1 cellular context compared by ENCODE assay signal in genomic region chr2:152335016-152335850, GRCh38.
A peak's percentile ranks its signal among the peaks of the same experiment; 100 is the strongest.
TF ChIP-seq lines count a peak whose summit lies in the region.

Gene FMNL2, plus strand, starts transcription at chr2:152335174.

TF ChIP-seq in HepG2, 621 proteins besides CTCF, POLR2A, EP300 and RAD21 (continued from another document and continues in another):
- TF ChIP-seq THAP8 (CRISPR knock-in tag; IDR thresholded peaks at IDR 0.05; ENCODE audit: borderline replicate concordance): no peak
- no peak for TF ChIP-seq TBP (CRISPR knock-in tag; IDR thresholded peaks at IDR 0.05)
- TF ChIP-seq DNMT1 (CRISPR knock-in tag; IDR thresholded peaks at IDR 0.05): peak; percentile 61; the same call in 1 of the 2 replicates
- no peak; the same call in 1 of the 2 replicates for TF ChIP-seq DZIP1 (CRISPR knock-in tag; IDR thresholded peaks at IDR 0.05)
- TF ChIP-seq POGK (CRISPR knock-in tag; conservative IDR thresholded peaks at IDR 0.05): peak; percentile 96
- TF ChIP-seq ZNF761 (CRISPR knock-in tag; conservative IDR thresholded peaks at IDR 0.05): peak; percentile 24; the same call in 1 of the 2 replicates
- TF ChIP-seq ZGPAT (CRISPR knock-in tag; IDR thresholded peaks at IDR 0.05): peak; percentile 95
- 0 out of 2 replicates have a peak, but pooled peaks have one; percentile 90 for TF ChIP-seq HOXD1 (CRISPR knock-in tag; IDR thresholded peaks at IDR 0.05)
- TF ChIP-seq ZNF205 (CRISPR knock-in tag; IDR thresholded peaks at IDR 0.05): peak; percentile 90
- 0 out of 2 replicates have a peak, but pooled peaks have one; percentile 80 for TF ChIP-seq ZNF124 (CRISPR knock-in tag; IDR thresholded peaks at IDR 0.05)
- TF ChIP-seq BCL3 (CRISPR knock-in tag; IDR thresholded peaks at IDR 0.05): peak; percentile 97
- no peak for TF ChIP-seq ZNF446 (CRISPR knock-in tag; IDR thresholded peaks at IDR 0.05)
- TF ChIP-seq HNRNPK (IDR thresholded peaks at IDR 0.05; ENCODE audit: low read depth, low read length, poor library complexity, severe bottlenecking): peak; percentile 57
- no peak for TF ChIP-seq THAP9 (CRISPR knock-in tag; IDR thresholded peaks at IDR 0.05; ENCODE audit: borderline replicate concordance)
- peak; percentile 95 for TF ChIP-seq PHF5A (CRISPR knock-in tag; IDR thresholded peaks at IDR 0.05; ENCODE audit: low read depth, unreplicated experiment)
- no peak for TF ChIP-seq RORA (CRISPR knock-in tag; IDR thresholded peaks at IDR 0.05)
- TF ChIP-seq RAD51 (IDR thresholded peaks at IDR 0.05; ENCODE audit: borderline replicate concordance): no peak
- no peak for TF ChIP-seq FOXJ3 (CRISPR knock-in tag; IDR thresholded peaks at IDR 0.05; ENCODE audit: borderline replicate concordance)
- no peak for TF ChIP-seq MTERF4 (CRISPR knock-in tag; IDR thresholded peaks at IDR 0.05)
- TF ChIP-seq TP53 (CRISPR knock-in tag; conservative IDR thresholded peaks at IDR 0.05): no peak
- TF ChIP-seq DMAP1 (CRISPR knock-in tag; IDR thresholded peaks at IDR 0.05): peak; percentile 71
- TF ChIP-seq RXRB (CRISPR knock-in tag; IDR thresholded peaks at IDR 0.05; ENCODE audit: borderline replicate concordance): peak; percentile 69
- peak; percentile 49; the same call in 1 of the 2 replicates for TF ChIP-seq ZNF121 (CRISPR knock-in tag; IDR thresholded peaks at IDR 0.05)
- TF ChIP-seq ZHX1 (CRISPR knock-in tag; IDR thresholded peaks at IDR 0.05; ENCODE audit: low read depth): no peak
- no peak for TF ChIP-seq ZNF282 (IDR thresholded peaks at IDR 0.05; ENCODE audit: partially characterized antibody)
- no peak for TF ChIP-seq ATF7 (IDR thresholded peaks at IDR 0.05)
- no peak for TF ChIP-seq ATF7 (CRISPR knock-in tag; IDR thresholded peaks at IDR 0.05)
- TF ChIP-seq ZBTB8A (CRISPR knock-in tag; IDR thresholded peaks at IDR 0.05; ENCODE audit: borderline replicate concordance, low read depth): peak; percentile 88; the same call in 1 of the 2 replicates
- TF ChIP-seq ZFYVE20 (CRISPR knock-in tag; IDR thresholded peaks at IDR 0.05; ENCODE audit: borderline replicate concordance, low read depth): peak; percentile 65; the same call in 1 of the 2 replicates
- no peak for TF ChIP-seq PHB2 (IDR thresholded peaks at IDR 0.05; ENCODE audit: partially characterized antibody)
- TF ChIP-seq FOXO1 (CRISPR knock-in tag; IDR thresholded peaks at IDR 0.05): peak; percentile 72
- peak; percentile 66; the same call in 1 of the 2 replicates for TF ChIP-seq HNRNPL (IDR thresholded peaks at IDR 0.05; ENCODE audit: low read depth, low read length)
- no peak for TF ChIP-seq ATF2 (CRISPR knock-in tag; IDR thresholded peaks at IDR 0.05)
- 0 out of 2 replicates have a peak, but pooled peaks have one; percentile 18 for TF ChIP-seq MEIS1 (CRISPR knock-in tag; IDR thresholded peaks at IDR 0.05; ENCODE audit: borderline replicate concordance)
- TF ChIP-seq GPBP1L1 (CRISPR knock-in tag; IDR thresholded peaks at IDR 0.05): no peak
- TF ChIP-seq MLX (CRISPR knock-in tag; IDR thresholded peaks at IDR 0.05): peak; percentile 39; the same call in 1 of the 2 replicates
- TF ChIP-seq ZNF816 (CRISPR knock-in tag; IDR thresholded peaks at IDR 0.05; ENCODE audit: borderline replicate concordance): peak; percentile 26; the same call in 1 of the 2 replicates
- peak; percentile 96 for TF ChIP-seq NFKB2 (CRISPR knock-in tag; IDR thresholded peaks at IDR 0.05; ENCODE audit: borderline replicate concordance)
- no peak; the same call in 1 of the 2 replicates for TF ChIP-seq ZSCAN5A (CRISPR knock-in tag; IDR thresholded peaks at IDR 0.05; ENCODE audit: borderline replicate concordance)
